Comparison of ENCODE assay signal across 19 cellular contexts in the genomic region with DNA sequence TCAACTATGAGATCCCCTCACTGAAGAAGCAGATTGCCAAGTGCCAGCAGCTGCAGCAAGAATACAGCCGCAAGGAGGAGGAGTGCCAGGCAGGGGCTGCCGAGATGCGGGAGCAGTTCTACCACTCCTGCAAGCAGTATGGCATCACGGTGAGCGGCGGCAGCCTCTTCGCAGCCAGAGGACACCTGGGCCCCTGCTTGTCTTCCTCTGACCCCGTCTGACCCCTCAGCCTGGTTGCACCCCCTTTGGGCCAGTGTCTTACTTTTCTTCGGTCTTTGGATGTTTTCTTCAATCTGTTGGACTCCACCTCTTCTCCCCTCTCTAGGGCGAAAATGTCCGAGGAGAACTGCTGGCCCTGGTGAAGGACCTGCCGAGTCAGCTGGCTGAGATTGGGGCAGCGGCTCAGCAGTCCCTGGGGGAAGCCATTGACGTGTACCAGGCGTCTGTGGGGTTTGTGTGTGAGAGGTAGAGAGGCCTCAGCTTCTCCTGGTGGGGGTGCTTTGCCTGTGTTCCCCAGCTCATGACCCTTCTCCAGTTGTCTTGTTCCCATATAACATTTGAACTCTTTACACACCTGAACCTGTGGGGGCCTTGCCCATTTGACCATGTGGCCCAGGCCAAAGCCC. TPM values are rescaled to one million over a fixed set of nuclear protein-coding genes. Genes with fewer than 3 reads are reported as not detected.
DNase-seq lines count a peak whose midpoint lies in the region; ATAC-seq and TF ChIP-seq lines count a peak whose summit lies in the region.
"Had no signal": no experiment of that assay in that cellular context is flagged by ENCODE, and none has a peak within 500 bp of the region (broad histone marks: within the 10 kb centered on the region; RNA-seq: fewer than 3 reads in every experiment).

No MANE protein-coding gene starts in this region.

- H3K9ac ChIP-seq in mesendoderm (ENCODE audit: low read length), result no peak overlapping the region

- no peaks in the 10 kb centered on the region for H3K9me3 ChIP-seq in KOPT-K1 (ENCODE audit: insufficient read depth, low read length, poor library complexity, severe bottlenecking)

- no peak overlapping the region for H3K23ac ChIP-seq in mesendoderm (ENCODE audit: low read length)

- no peak overlapping the region for H3K56ac ChIP-seq in mesendoderm (ENCODE audit: low read length)

- no peak for TF ChIP-seq CTCF in brain (conservative IDR thresholded peaks at IDR 0.05)
- TF ChIP-seq CTCF in retinal pigment epithelial cell (conservative IDR thresholded peaks at IDR 0.05; ENCODE audit: low read depth, low read length), result peak; percentile 2

- H3K27ac Mint-ChIP-seq in activated CD4-positive, alpha-beta T cell treated with anti-CD3 and anti-CD28 coated beads, Interleukin-2, amount 10 ng/mL, durations not matched to agents 7 days and 5 days, result peak overlapping the region; percentile 9
- peak overlapping the region in 3 of 5 experiments; percentile 17 to 36 (median 31) for H3K27ac Mint-ChIP-seq in brain
- no peak overlapping the region for H3K27ac Mint-ChIP-seq in activated T-helper 1 cell treated with anti-CD3 and anti-CD28 coated beads, Interleukin-12 subunit alpha, Interleukin-12 subunit beta, Interleukin-2, Interleukin-4 antibody, amounts not matched to agents 30 ng/mL and 10 ng/mL and 1 ng/mL, durations not matched to agents 14 hours and 24 hours and 36 hours

- no peak overlapping the region for H2BK15ac ChIP-seq in mesendoderm (replicated peaks; ENCODE audit: low read depth)

- POLR2A ChIA-PET in activated CD4-positive, alpha-beta T cell treated with anti-CD3 and anti-CD28 coated beads, Interleukin-2, amount 10 ng/mL, durations not matched to agents 7 days and 5 days (lab: Charles Lee), result interaction anchor here (0.6 kb wide), 1 partner anchor 25 kb away, joined by 5 read pairs; no protein-coding TSS in a partner anchor

- no peaks in the 10 kb centered on the region for H3K27me3 ChIP-seq in mesendoderm (ENCODE audit: insufficient read depth, low read length, poor library complexity)

- CTCF ChIA-PET in activated CD4-positive, alpha-beta T cell treated with anti-CD3 and anti-CD28 coated beads, Interleukin-2, amount 10 ng/mL, durations not matched to agents 7 days and 5 days (lab: Charles Lee), result interaction anchor here (1.5 to 2.5 kb wide), 5 partner anchors 14 to 50 kb away, joined by 3 to 16 read pairs (median 8); no protein-coding TSS in a partner anchor

- H3K4me2 ChIP-seq in mesendoderm (ENCODE audit: low read length), result no peak overlapping the region

- H3K27ac ChIP-seq in KOPT-K1 (ENCODE audit: low read depth, low read length, poor library complexity, severe bottlenecking), result peak overlapping the region; percentile 93
- no peak overlapping the region for H3K27ac ChIP-seq in mesendoderm (ENCODE audit: low read depth, low read length)
- H3K27ac ChIP-seq: 22Rv1, SK-N-MC had no signal

- ATAC-seq in stimulated activated naive CD8-positive, alpha-beta T cell treated with anti-CD3 and anti-CD28 coated beads, Interleukin-15, Interleukin-2, amounts not matched to agents 100 U/mL and 50 U/mL, for 24 hours, result no peak
- ATAC-seq: PC-3, Right ventricle myocardium inferior had no signal

- no peak overlapping the region for H2BK5ac ChIP-seq in mesendoderm (ENCODE audit: low read length)

- H3K4ac ChIP-seq in mesendoderm (ENCODE audit: low read depth, low read length), result no peak overlapping the region

- no peak overlapping the region for H2AK5ac ChIP-seq in mesendoderm (ENCODE audit: low read length)

- H3K36me3 ChIP-seq in KOPT-K1 (ENCODE audit: insufficient read depth, low read length) (peaks cover 70% of the 10 kb centered on the region), mesendoderm (ENCODE audit: control insufficient read depth, insufficient read depth, low read length) (peaks cover 5% of the 10 kb centered on the region)

- no peak overlapping the region for H4K8ac ChIP-seq in mesendoderm (ENCODE audit: low read depth, low read length)

- no peak overlapping the region for H3K4me3 ChIP-seq in retinal pigment epithelial cell (ENCODE audit: low read length)
- no peak overlapping the region for H3K4me3 ChIP-seq in mesendoderm (ENCODE audit: low read length)
- H3K4me3 ChIP-seq: SK-N-MC had no signal

- H2BK120ac ChIP-seq in mesendoderm (ENCODE audit: low read depth, low read length), result no peak overlapping the region

- peaks cover 24% of the 10 kb centered on the region for H3K4me1 Mint-ChIP-seq in activated CD4-positive, alpha-beta T cell treated with anti-CD3 and anti-CD28 coated beads, Interleukin-2, amount 10 ng/mL, durations not matched to agents 7 days and 5 days
- H3K4me1 Mint-ChIP-seq in brain, result peaks cover 44% of the 10 kb centered on the region
- peaks cover 27% of the 10 kb centered on the region for H3K4me1 Mint-ChIP-seq in activated T-helper 1 cell treated with anti-CD3 and anti-CD28 coated beads, Interleukin-12 subunit alpha, Interleukin-12 subunit beta, Interleukin-2, Interleukin-4 antibody, amounts not matched to agents 30 ng/mL and 10 ng/mL and 1 ng/mL, durations not matched to agents 14 hours and 24 hours and 36 hours (ENCODE audit: low read depth)

- H3K36me3 Mint-ChIP-seq in activated CD4-positive, alpha-beta T cell treated with anti-CD3 and anti-CD28 coated beads, Interleukin-2, amount 10 ng/mL, durations not matched to agents 7 days and 5 days (ENCODE audit: low read depth), result peaks cover 42% of the 10 kb centered on the region
- H3K36me3 Mint-ChIP-seq in brain, result peaks cover 51% of the 10 kb centered on the region
- peaks cover 46% of the 10 kb centered on the region for H3K36me3 Mint-ChIP-seq in activated T-helper 1 cell treated with anti-CD3 and anti-CD28 coated beads, Interleukin-12 subunit alpha, Interleukin-12 subunit beta, Interleukin-2, Interleukin-4 antibody, amounts not matched to agents 30 ng/mL and 10 ng/mL and 1 ng/mL, durations not matched to agents 14 hours and 24 hours and 36 hours (ENCODE audit: low read depth)

- H3K27me3 Mint-ChIP-seq in activated CD4-positive, alpha-beta T cell treated with anti-CD3 and anti-CD28 coated beads, Interleukin-2, amount 10 ng/mL, durations not matched to agents 7 days and 5 days, result no peaks in the 10 kb centered on the region
- peaks cover 5% of the 10 kb centered on the region for H3K27me3 Mint-ChIP-seq in brain
- H3K27me3 Mint-ChIP-seq in activated T-helper 1 cell treated with anti-CD3 and anti-CD28 coated beads, Interleukin-12 subunit alpha, Interleukin-12 subunit beta, Interleukin-2, Interleukin-4 antibody, amounts not matched to agents 30 ng/mL and 10 ng/mL and 1 ng/mL, durations not matched to agents 14 hours and 24 hours and 36 hours (ENCODE audit: insufficient read depth), result no peaks in the 10 kb centered on the region

- H3K4me1 ChIP-seq in mesendoderm (ENCODE audit: control insufficient read depth, low read depth, low read length), result no peaks in the 10 kb centered on the region

- H3K9me3 Mint-ChIP-seq in activated CD4-positive, alpha-beta T cell treated with anti-CD3 and anti-CD28 coated beads, Interleukin-2, amount 10 ng/mL, durations not matched to agents 7 days and 5 days, result no peaks in the 10 kb centered on the region
- H3K9me3 Mint-ChIP-seq in brain, result no peaks in the 10 kb centered on the region
- no peaks in the 10 kb centered on the region for H3K9me3 Mint-ChIP-seq in activated T-helper 1 cell treated with anti-CD3 and anti-CD28 coated beads, Interleukin-12 subunit alpha, Interleukin-12 subunit beta, Interleukin-2, Interleukin-4 antibody, amounts not matched to agents 30 ng/mL and 10 ng/mL and 1 ng/mL, durations not matched to agents 14 hours and 24 hours and 36 hours

- H3K4me3 Mint-ChIP-seq in activated CD4-positive, alpha-beta T cell treated with anti-CD3 and anti-CD28 coated beads, Interleukin-2, amount 10 ng/mL, durations not matched to agents 7 days and 5 days, result no peak overlapping the region
- H3K4me3 Mint-ChIP-seq in brain, result no peak overlapping the region
- no peak overlapping the region for H3K4me3 Mint-ChIP-seq in activated T-helper 1 cell treated with anti-CD3 and anti-CD28 coated beads, Interleukin-12 subunit alpha, Interleukin-12 subunit beta, Interleukin-2, Interleukin-4 antibody, amounts not matched to agents 30 ng/mL and 10 ng/mL and 1 ng/mL, durations not matched to agents 14 hours and 24 hours and 36 hours

- H3K79me2 ChIP-seq in mesendoderm (ENCODE audit: control insufficient read depth, insufficient read depth, low read length), result no peaks in the 10 kb centered on the region

- WGBS in mesendoderm (ENCODE audit: extremely low coverage, insufficient coverage, low lambda C conversion rate), result no CpG with 5 or more reads among the region's 15 CpGs

- no peak overlapping the region for H3K18ac ChIP-seq in mesendoderm (ENCODE audit: low read length)

- H4K5ac ChIP-seq in mesendoderm (ENCODE audit: low read length), result no peak overlapping the region

- H3K79me1 ChIP-seq in mesendoderm (ENCODE audit: low read length), result peaks cover 2% of the 10 kb centered on the region

- no peak for DNase-seq in activated CD4-positive, alpha-beta T cell treated with anti-CD3 and anti-CD28 coated beads, Interleukin-2, amount 10 ng/mL, durations not matched to agents 7 days and 5 days
- no peak for DNase-seq in activated CD4-positive, alpha-beta T cell treated with anti-CD3 and anti-CD28 coated beads for 48 hours
- DNase-seq in retinal pigment epithelial cell (ENCODE audit: low read depth) (no peak), mesendoderm (no peak)
- no peak for DNase-seq in stimulated activated naive CD8-positive, alpha-beta T cell treated with anti-CD3 and anti-CD28 coated beads, Interleukin-15, Interleukin-2, amounts not matched to agents 100 U/mL and 50 U/mL, for 24 hours
- no peak for DNase-seq in activated T-helper 1 cell treated with anti-CD3 and anti-CD28 coated beads, Interleukin-12 subunit alpha, Interleukin-12 subunit beta, Interleukin-2, Interleukin-4 antibody, amounts not matched to agents 30 ng/mL and 10 ng/mL and 1 ng/mL, durations not matched to agents 14 hours and 24 hours and 36 hours (ENCODE audit: low spot score)
- DNase-seq: DMS 273 treated with DMSO at 0.1 percent for 48 hours, NCI-H1436 treated with DMSO at 0.1 percent for 48 hours, NCI-H2081, NCI-H2227 treated with DMSO at 0.1 percent for 48 hours, NCI-H526, PC-3 had no signal

- intact Hi-C loops in activated T-helper 1 cell treated with anti-CD3 and anti-CD28 coated beads, Interleukin-12 subunit alpha, Interleukin-12 subunit beta, Interleukin-2, Interleukin-4 antibody, amounts not matched to agents 30 ng/mL and 10 ng/mL and 1 ng/mL, durations not matched to agents 14 hours and 24 hours and 36 hours (cut with micrococcal nuclease), result loop anchor here (5.0 kb wide), 1 partner anchor 37 kb away; no protein-coding TSS in a partner anchor

RNA-seq across cellular contexts. Expression of gene CDK5RAP3, which starts 4.4 kb away (rescaled TPM):
- total RNA-seq in activated CD4-positive, alpha-beta T cell treated with anti-CD3 and anti-CD28 coated beads, Interleukin-2, amount 10 ng/mL, durations not matched to agents 7 days and 5 days, result 100 to 1,000 TPM; 212 to 213 TPM
- 106 TPM for polyA plus RNA-seq in brain (ENCODE audit: insufficient read depth, low read depth, low replicate concordance)
- 56.8 TPM for polyA plus RNA-seq in mesendoderm (2013, experiment 1 of 2)
- 57.6 TPM for polyA plus RNA-seq in mesendoderm (2013, experiment 2 of 2)
- total RNA-seq in activated T-helper 1 cell treated with anti-CD3 and anti-CD28 coated beads, Interleukin-12 subunit alpha, Interleukin-12 subunit beta, Interleukin-2, Interleukin-4 antibody, amounts not matched to agents 30 ng/mL and 10 ng/mL and 1 ng/mL, durations not matched to agents 14 hours and 24 hours and 36 hours, result 190 and 200 TPM in 2 replicates

RNA-seq across cellular contexts. Expression of gene PRR15L, which starts 17.6 kb away (rescaled TPM):
- not detected for total RNA-seq in activated CD4-positive, alpha-beta T cell treated with anti-CD3 and anti-CD28 coated beads, Interleukin-2, amount 10 ng/mL, durations not matched to agents 7 days and 5 days
- polyA plus RNA-seq in brain (ENCODE audit: insufficient read depth, low read depth, low replicate concordance), result 30.5 TPM
- polyA plus RNA-seq in mesendoderm (2013, experiment 1 of 2), result 0.03 TPM
- 0.03 TPM for polyA plus RNA-seq in mesendoderm (2013, experiment 2 of 2)
- not detected in 2 replicates for total RNA-seq in activated T-helper 1 cell treated with anti-CD3 and anti-CD28 coated beads, Interleukin-12 subunit alpha, Interleukin-12 subunit beta, Interleukin-2, Interleukin-4 antibody, amounts not matched to agents 30 ng/mL and 10 ng/mL and 1 ng/mL, durations not matched to agents 14 hours and 24 hours and 36 hours
- total RNA-seq: LHCN-M2, Right ventricle myocardium inferior had no signal
- polyA plus RNA-seq: BJ had no signal

RNA-seq across cellular contexts. Expression of gene PNPO, which starts 33.9 kb away (rescaled TPM):
- 10 to 100 TPM; 30.9 to 36.5 TPM for total RNA-seq in activated CD4-positive, alpha-beta T cell treated with anti-CD3 and anti-CD28 coated beads, Interleukin-2, amount 10 ng/mL, durations not matched to agents 7 days and 5 days
- 24.4 TPM for polyA plus RNA-seq in brain (ENCODE audit: insufficient read depth, low read depth, low replicate concordance)
- polyA plus RNA-seq in mesendoderm (2013, experiment 1 of 2), result 2.6 TPM
- polyA plus RNA-seq in mesendoderm (2013, experiment 2 of 2), result 2.9 TPM
- 58.8 and 60.7 TPM in 2 replicates for total RNA-seq in activated T-helper 1 cell treated with anti-CD3 and anti-CD28 coated beads, Interleukin-12 subunit alpha, Interleukin-12 subunit beta, Interleukin-2, Interleukin-4 antibody, amounts not matched to agents 30 ng/mL and 10 ng/mL and 1 ng/mL, durations not matched to agents 14 hours and 24 hours and 36 hours
